Comparison of ENCODE assay signal across 1 cellular context in the genomic region with DNA sequence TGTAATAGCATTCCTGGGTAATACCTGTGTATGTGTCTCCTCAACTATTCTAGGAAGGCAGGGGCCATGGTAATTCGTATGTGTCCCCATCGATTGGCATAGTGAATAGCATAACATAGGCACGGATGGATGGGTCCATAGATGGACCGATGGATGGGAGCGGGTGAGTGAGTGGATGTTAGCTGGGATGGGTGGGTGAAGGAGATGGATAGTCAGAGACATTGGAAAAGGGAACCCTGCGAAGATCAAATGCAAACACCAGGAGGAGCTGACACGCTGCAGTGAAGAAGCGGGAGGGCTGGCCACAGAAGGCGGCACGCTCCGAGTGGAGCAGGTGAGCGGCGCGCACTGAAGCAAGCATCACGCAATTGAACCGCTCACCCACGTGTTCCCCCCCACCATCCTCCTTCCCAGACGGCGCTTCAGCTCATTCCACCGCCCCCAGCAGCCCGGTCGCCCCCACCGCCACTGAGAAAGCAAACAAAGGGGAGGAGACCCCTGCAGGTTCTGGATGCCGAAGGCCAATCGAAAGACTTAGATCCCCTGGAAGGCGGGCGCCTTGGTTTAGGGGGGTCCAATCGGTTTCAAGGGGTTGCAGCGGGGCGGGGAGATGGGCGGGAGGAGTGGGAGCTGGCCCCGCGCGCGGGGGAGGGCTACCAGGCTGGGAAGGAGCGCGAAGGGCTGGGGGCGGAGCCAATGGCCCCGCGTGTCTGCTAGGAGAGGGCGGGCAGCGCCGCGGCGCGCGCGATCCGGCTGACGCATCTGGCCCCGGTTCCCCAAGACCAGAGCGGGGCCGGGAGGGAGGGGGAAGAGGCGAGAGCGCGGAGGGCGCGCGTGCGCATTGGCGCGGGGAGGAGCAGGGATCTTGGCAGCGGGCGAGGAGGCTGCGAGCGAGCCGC.
TF ChIP-seq lines count a peak whose summit lies in the region.

A gene (plus strand): TSS at position 839 of the 899 bp plus-strand sequence. CDS start 90 bp downstream, outside the sequence.

TF ChIP-seq in GM12878, 131 proteins besides CTCF, POLR2A, EP300 and RAD21 (continued from another document):
- TF ChIP-seq, protein P1, sequence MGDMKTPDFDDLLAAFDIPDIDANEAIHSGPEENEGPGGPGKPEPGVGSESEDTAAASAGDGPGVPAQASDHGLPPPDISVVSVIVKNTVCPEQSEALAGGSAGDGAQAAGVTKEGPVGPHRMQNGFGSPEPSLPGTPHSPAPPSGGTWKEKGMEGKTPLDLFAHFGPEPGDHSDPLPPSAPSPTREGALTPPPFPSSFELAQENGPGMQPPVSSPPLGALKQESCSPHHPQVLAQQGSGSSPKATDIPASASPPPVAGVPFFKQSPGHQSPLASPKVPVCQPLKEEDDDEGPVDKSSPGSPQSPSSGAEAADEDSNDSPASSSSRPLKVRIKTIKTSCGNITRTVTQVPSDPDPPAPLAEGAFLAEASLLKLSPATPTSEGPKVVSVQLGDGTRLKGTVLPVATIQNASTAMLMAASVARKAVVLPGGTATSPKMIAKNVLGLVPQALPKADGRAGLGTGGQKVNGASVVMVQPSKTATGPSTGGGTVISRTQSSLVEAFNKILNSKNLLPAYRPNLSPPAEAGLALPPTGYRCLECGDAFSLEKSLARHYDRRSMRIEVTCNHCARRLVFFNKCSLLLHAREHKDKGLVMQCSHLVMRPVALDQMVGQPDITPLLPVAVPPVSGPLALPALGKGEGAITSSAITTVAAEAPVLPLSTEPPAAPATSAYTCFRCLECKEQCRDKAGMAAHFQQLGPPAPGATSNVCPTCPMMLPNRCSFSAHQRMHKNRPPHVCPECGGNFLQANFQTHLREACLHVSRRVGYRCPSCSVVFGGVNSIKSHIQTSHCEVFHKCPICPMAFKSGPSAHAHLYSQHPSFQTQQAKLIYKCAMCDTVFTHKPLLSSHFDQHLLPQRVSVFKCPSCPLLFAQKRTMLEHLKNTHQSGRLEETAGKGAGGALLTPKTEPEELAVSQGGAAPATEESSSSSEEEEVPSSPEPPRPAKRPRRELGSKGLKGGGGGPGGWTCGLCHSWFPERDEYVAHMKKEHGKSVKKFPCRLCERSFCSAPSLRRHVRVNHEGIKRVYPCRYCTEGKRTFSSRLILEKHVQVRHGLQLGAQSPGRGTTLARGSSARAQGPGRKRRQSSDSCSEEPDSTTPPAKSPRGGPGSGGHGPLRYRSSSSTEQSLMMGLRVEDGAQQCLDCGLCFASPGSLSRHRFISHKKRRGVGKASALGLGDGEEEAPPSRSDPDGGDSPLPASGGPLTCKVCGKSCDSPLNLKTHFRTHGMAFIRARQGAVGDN (IDR thresholded peaks at IDR 0.05) = no peak
- TF ChIP-seq PAX5 (IDR thresholded peaks at IDR 0.05; ENCODE audit: borderline replicate concordance, low read depth, low read length) (0 out of 2 replicates have a peak, but pooled peaks have one; percentile 25), ZZZ3 (IDR thresholded peaks at IDR 0.05; ENCODE audit: control insufficient read depth, insufficient read length, low read depth) (no peak), ATF7 (IDR thresholded peaks at IDR 0.05; ENCODE audit: low read depth) (peak; percentile 55), NR2C1 (IDR thresholded peaks at IDR 0.05) (no peak), KAT2A (conservative IDR thresholded peaks at IDR 0.05; ENCODE audit: control insufficient read depth, low read depth, low read length) (no peak), DPF2 (IDR thresholded peaks at IDR 0.05) (peak; percentile 45), FOS (IDR thresholded peaks at IDR 0.05; ENCODE audit: borderline replicate concordance, extremely low read depth, insufficient read length) (peak; percentile 26)
- TF ChIP-seq, protein P2, sequence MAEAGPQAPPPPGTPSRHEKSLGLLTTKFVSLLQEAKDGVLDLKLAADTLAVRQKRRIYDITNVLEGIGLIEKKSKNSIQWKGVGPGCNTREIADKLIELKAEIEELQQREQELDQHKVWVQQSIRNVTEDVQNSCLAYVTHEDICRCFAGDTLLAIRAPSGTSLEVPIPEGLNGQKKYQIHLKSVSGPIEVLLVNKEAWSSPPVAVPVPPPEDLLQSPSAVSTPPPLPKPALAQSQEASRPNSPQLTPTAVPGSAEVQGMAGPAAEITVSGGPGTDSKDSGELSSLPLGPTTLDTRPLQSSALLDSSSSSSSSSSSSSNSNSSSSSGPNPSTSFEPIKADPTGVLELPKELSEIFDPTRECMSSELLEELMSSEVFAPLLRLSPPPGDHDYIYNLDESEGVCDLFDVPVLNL (IDR thresholded peaks at IDR 0.05; ENCODE audit: low read depth, low read length) = peak; percentile 40; the same call in 1 of the 2 replicates
- TF ChIP-seq, protein P3, sequence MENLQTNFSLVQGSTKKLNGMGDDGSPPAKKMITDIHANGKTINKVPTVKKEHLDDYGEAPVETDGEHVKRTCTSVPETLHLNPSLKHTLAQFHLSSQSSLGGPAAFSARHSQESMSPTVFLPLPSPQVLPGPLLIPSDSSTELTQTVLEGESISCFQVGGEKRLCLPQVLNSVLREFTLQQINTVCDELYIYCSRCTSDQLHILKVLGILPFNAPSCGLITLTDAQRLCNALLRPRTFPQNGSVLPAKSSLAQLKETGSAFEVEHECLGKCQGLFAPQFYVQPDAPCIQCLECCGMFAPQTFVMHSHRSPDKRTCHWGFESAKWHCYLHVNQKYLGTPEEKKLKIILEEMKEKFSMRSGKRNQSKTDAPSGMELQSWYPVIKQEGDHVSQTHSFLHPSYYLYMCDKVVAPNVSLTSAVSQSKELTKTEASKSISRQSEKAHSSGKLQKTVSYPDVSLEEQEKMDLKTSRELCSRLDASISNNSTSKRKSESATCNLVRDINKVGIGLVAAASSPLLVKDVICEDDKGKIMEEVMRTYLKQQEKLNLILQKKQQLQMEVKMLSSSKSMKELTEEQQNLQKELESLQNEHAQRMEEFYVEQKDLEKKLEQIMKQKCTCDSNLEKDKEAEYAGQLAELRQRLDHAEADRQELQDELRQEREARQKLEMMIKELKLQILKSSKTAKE (IDR thresholded peaks at IDR 0.05; ENCODE audit: low read depth, poor library complexity, severe bottlenecking) = peak; percentile 19
